In genomic region chr2:241066171-241066892, GRCh38 we compare ENCODE assay signal across 14 cellular contexts.
"Had no signal": no experiment of that assay in that cellular context is flagged by ENCODE, and none has a peak within 500 bp of the region (broad histone marks: within the 10 kb centered on the region; RNA-seq: fewer than 3 reads in every experiment).

No MANE protein-coding gene starts in this region.

- H3K4me2 ChIP-seq: hepatocyte had no signal

- ATAC-seq: body of pancreas; left lobe of liver; pancreas; stimulated activated naive B cell treated with anti-CD40 and anti-IgM and Interleukin-4, amounts not matched to agents 10 μg/mL and 1 μg/mL and 100 μg/mL, for 72 hours had no signal

- H3K9me3 ChIP-seq: body of pancreas, pancreas, spleen had no signal

- H3K4me3 ChIP-seq: body of pancreas, dorsolateral prefrontal cortex, hepatocyte, pancreas, spleen had no signal

- H2AFZ ChIP-seq: hepatocyte had no signal

- H3K27me3 ChIP-seq: body of pancreas, hepatocyte, pancreas had no signal

- DNase-seq: activated CD4-positive, alpha-beta T cell treated with anti-CD3 and anti-CD28 coated beads, Interleukin-2, amount 50 U/mL, for 4 hours; activated naive CD4-positive, alpha-beta T cell; caudate nucleus; spleen; stimulated activated naive B cell treated with anti-CD40 and anti-IgM and Interleukin-4, amounts not matched to agents 10 μg/mL and 1 μg/mL and 100 μg/mL, for 72 hours; SW 1271; T-helper 2 cell; WERI-Rb-1 had no signal

- H3K9me3 Mint-ChIP-seq: activated naive CD8-positive, alpha-beta T cell treated with anti-CD3 and anti-CD28 coated beads, Interleukin-2, amount 10 ng/mL, durations not matched to agents 7 days and 5 days; stimulated activated naive B cell treated with anti-CD40 and anti-IgM and Interleukin-4, amounts not matched to agents 10 μg/mL and 1 μg/mL and 100 μg/mL, for 72 hours had no signal

- H3K36me3 ChIP-seq: WERI-Rb-1 had no signal

- H3K27ac ChIP-seq: body of pancreas, dorsolateral prefrontal cortex, hepatocyte, pancreas, spleen, WERI-Rb-1 had no signal

- H3K27ac Mint-ChIP-seq: activated naive CD8-positive, alpha-beta T cell treated with anti-CD3 and anti-CD28 coated beads, Interleukin-2, amount 10 ng/mL, durations not matched to agents 7 days and 5 days; stimulated activated naive B cell treated with anti-CD40 and anti-IgM and Interleukin-4, amounts not matched to agents 10 μg/mL and 1 μg/mL and 100 μg/mL, for 72 hours had no signal

- H3K36me3 Mint-ChIP-seq: activated naive CD8-positive, alpha-beta T cell treated with anti-CD3 and anti-CD28 coated beads, Interleukin-2, amount 10 ng/mL, durations not matched to agents 7 days and 5 days had no signal

- H3K4me3 Mint-ChIP-seq: activated naive CD8-positive, alpha-beta T cell treated with anti-CD3 and anti-CD28 coated beads, Interleukin-2, amount 10 ng/mL, durations not matched to agents 7 days and 5 days; stimulated activated naive B cell treated with anti-CD40 and anti-IgM and Interleukin-4, amounts not matched to agents 10 μg/mL and 1 μg/mL and 100 μg/mL, for 72 hours had no signal
